In genomic region chr10:124700293-124701037, GRCh38 we compare ENCODE assay signal across 11 cellular contexts. TPM values are rescaled to one million over a fixed set of nuclear protein-coding genes. Genes with fewer than 3 reads are reported as not detected.
DNase-seq lines count a peak whose midpoint lies in the region; ATAC-seq and TF ChIP-seq lines count a peak whose summit lies in the region.
"Had no signal": no experiment of that assay in that cellular context is flagged by ENCODE, and none has a peak within 500 bp of the region (broad histone marks: within the 10 kb centered on the region; RNA-seq: fewer than 3 reads in every experiment).

No MANE protein-coding gene starts in this region.

- H2AK9ac ChIP-seq in IMR-90 (replicated peaks; ENCODE audit: low read depth, low read length, poor library complexity): peak overlapping the region; percentile 20

- H4K20me1 ChIP-seq in IMR-90 (ENCODE audit: insufficient read depth, low read length): peaks cover 3% of the 10 kb centered on the region

- dilution Hi-C loops in IMR-90 (cut with HindIII; ENCODE audit: low sequenced_read_pairs, unreplicated experiment): no loop called here

- BruUV-seq in IMR-90 (replicated peaks; lab: Mats Ljungman, UMichigan): no TSS peak

- no peak overlapping the region for H3K9ac ChIP-seq in IMR-90 (ENCODE audit: low read depth, low read length)

- no peak for TF ChIP-seq RAD21 in IMR-90 (IDR thresholded peaks at IDR 0.05; ENCODE audit: low read length)

- 0 out of 4 replicates have a peak, but pooled peaks cover 0 to 6% of the 10 kb centered on the region in 2 experiments for H3K79me1 ChIP-seq in IMR-90 (ENCODE audit: low read depth in 1 of 2, low read length in 2 of 2)

- in situ Hi-C loops in IMR-90 (cut with MboI; ENCODE audit: low sequenced_read_pairs): no loop called here

- peaks cover 1% of the 10 kb centered on the region; the same call in 1 of the 2 replicates for H3K36me3 ChIP-seq in IMR-90 (ENCODE audit: control insufficient read depth, insufficient read depth, low read length)

- H3K27ac Mint-ChIP-seq in brain: peak overlapping the region; percentile 74 to 98 (median 89)
- H3K27ac Mint-ChIP-seq in natural killer cell: peak overlapping the region; percentile 89 to 95

- H3K27me3 ChIP-seq in AG04450 (ENCODE audit: control insufficient read depth, insufficient read depth, low read length) (no peaks in the 10 kb centered on the region), IMR-90 (ENCODE audit: control insufficient read depth, insufficient read depth, low read length) (no peaks in the 10 kb centered on the region)

- no peak overlapping the region for H3K23ac ChIP-seq in IMR-90 (ENCODE audit: low read depth, low read length)

- peaks cover 14% of the 10 kb centered on the region; the same call in 1 of the 2 replicates for H3K9me1 ChIP-seq in IMR-90 (ENCODE audit: insufficient read depth, low read length)

- H3K4ac ChIP-seq in IMR-90 (ENCODE audit: low read depth, low read length): no peak overlapping the region

- no peak overlapping the region for H2BK20ac ChIP-seq in IMR-90 (ENCODE audit: low read depth, low read length)

- H3K27me3 Mint-ChIP-seq in brain (no peaks in the 10 kb centered on the region), natural killer cell (ENCODE audit: low read depth in 2 of 2) (no peaks in the 10 kb centered on the region)

- no peak for TF ChIP-seq POLR2A in IMR-90 (IDR thresholded peaks at IDR 0.05; ENCODE audit: low read depth, low read length)

- no peak overlapping the region for H4K5ac ChIP-seq in IMR-90 (ENCODE audit: low read depth, low read length)

- H2AFZ ChIP-seq in IMR-90 (replicated peaks; ENCODE audit: low read length, poor library complexity): peak overlapping the region; percentile 16

- H3K14ac ChIP-seq in IMR-90 (replicated peaks; ENCODE audit: low read depth, low read length): no peak overlapping the region

- no peaks in the 10 kb centered on the region; the same call in 1 of the 2 replicates for H3K9me3 ChIP-seq in AG04450 (ENCODE audit: control insufficient read depth, insufficient read depth, low read length)
- H3K9me3 ChIP-seq in IMR-90 (ENCODE audit: control insufficient read depth, insufficient read depth, low read length): no peaks in the 10 kb centered on the region

- DNase-seq in AG04450 (ENCODE audit: low read depth, low spot score) (no peak), IMR-90 (no peak), natural killer cell (no peak), NCI-H2227 treated with DMSO at 0.1 percent for 48 hours (lab: John Stamatoyannopoulos, UW) (no peak), NCI-H2081 treated with DMSO at 0.1 percent for 48 hours (lab: John Stamatoyannopoulos, UW) (no peak), DMS114 treated with DMSO at 0.1 percent for 48 hours (lab: John Stamatoyannopoulos, UW; ENCODE audit: unreplicated experiment) (no peak)
- DNase-seq: amniotic stem cell, DMS53, NCI-H1105 had no signal

- H3K4me1 Mint-ChIP-seq in brain (peaks cover 85% of the 10 kb centered on the region), natural killer cell (peaks cover 99 to 100% of the 10 kb centered on the region in 2 donors)

- ATAC-seq in IMR-90 (ENCODE audit: low read depth) (no peak), natural killer cell (peak in 1 of 3 donors; percentile 19), GM18520 (IDR thresholded peaks at IDR 0.05; ENCODE audit: unreplicated experiment) (no peak)

- peaks cover 56% of the 10 kb centered on the region for H3K36me3 Mint-ChIP-seq in brain
- no peaks in the 10 kb centered on the region for H3K36me3 Mint-ChIP-seq in natural killer cell

- H3K9me3 Mint-ChIP-seq in brain (no peaks in the 10 kb centered on the region), natural killer cell (no peaks in the 10 kb centered on the region)

- H4K8ac ChIP-seq in IMR-90 (ENCODE audit: low read depth in 2 of 2, low read length in 2 of 2): no peak overlapping the region

- H2BK120ac ChIP-seq in IMR-90 (ENCODE audit: low read depth, low read length): no peak overlapping the region

- H3K4me3 ChIP-seq in AG04450 (ENCODE audit: low read depth, low read length): no peak overlapping the region
- H3K4me3 ChIP-seq in IMR-90 (ENCODE audit: insufficient read depth, low read depth, low read length): no peak overlapping the region

- H3K27ac ChIP-seq in AG04450 (ENCODE audit: low read depth, low read length): peak overlapping the region; percentile 39
- no peak overlapping the region for H3K27ac ChIP-seq in IMR-90 (ENCODE audit: insufficient read depth, low read length)

- peaks cover 17% of the 10 kb centered on the region for H3K4me1 ChIP-seq in IMR-90 (ENCODE audit: control insufficient read depth, insufficient read depth, low read length)

- H3K18ac ChIP-seq in IMR-90 (ENCODE audit: low read depth, low read length): no peak overlapping the region

- WGBS in IMR-90 (ENCODE audit: extremely low coverage in 2 of 2, insufficient read length in 1 of 2), 2 experiments: 93% methylated on average over 9 of the region's 26 CpGs; no CpG with 5 or more reads in 1 of the 2 experiments

- intact Hi-C loops in IMR-90 (cut with micrococcal nuclease): loop anchor here (5.0 kb wide), 1 partner anchor 42 kb away; the partner anchor contains the start of gene FAM53B
- intact Hi-C loops in natural killer cell (cut with micrococcal nuclease): no loop called here

- H3K4me3 Mint-ChIP-seq in brain (no peak overlapping the region), natural killer cell (peak overlapping the region; percentile 67)

- POLR2A ChIA-PET in AG04450 (lab: Yijun Ruan, JAX): no interaction called here
- POLR2A ChIA-PET in IMR-90 (lab: Charles Lee; ENCODE audit: unreplicated experiment): no interaction called here

- H2BK5ac ChIP-seq in IMR-90 (ENCODE audit: low read depth, low read length, poor library complexity, severe bottlenecking): no peak overlapping the region

- H4K91ac ChIP-seq in IMR-90 (ENCODE audit: insufficient read depth, low read depth, low read length): no peak overlapping the region

- TF ChIP-seq CTCF in AG04450 (IDR thresholded peaks at IDR 0.05; ENCODE audit: low read depth, low read length) (no peak), IMR-90 (conservative IDR thresholded peaks at IDR 0.05; ENCODE audit: low read depth, low read length) (no peak), brain (conservative IDR thresholded peaks at IDR 0.05) (no peak), natural killer cell (IDR thresholded peaks at IDR 0.05) (no peak)

- H3K4me2 ChIP-seq in IMR-90 (ENCODE audit: low read depth, low read length): no peak overlapping the region

- CTCF ChIA-PET in AG04450 (lab: Charles Lee): interaction anchor here (2.1 kb wide), 1 partner anchor 41 kb away, joined by 15 read pairs; no protein-coding TSS in a partner anchor
- CTCF ChIA-PET in IMR-90 (lab: Yijun Ruan, JAX): interaction anchor here (1.5 kb wide), 1 partner anchor 41 kb away, joined by 3 read pairs; no protein-coding TSS in a partner anchor

- no peak overlapping the region for H2BK15ac ChIP-seq in IMR-90 (ENCODE audit: low read depth, low read length)

- no peak overlapping the region for H2AK5ac ChIP-seq in IMR-90 (ENCODE audit: low read depth, low read length)

- no peak overlapping the region for H3K56ac ChIP-seq in IMR-90 (ENCODE audit: extremely low read depth, insufficient read depth, low read length)

TF ChIP-seq in IMR-90, 13 proteins besides CTCF, POLR2A, EP300 and RAD21:
- TF ChIP-seq CHD1 (IDR thresholded peaks at IDR 0.05; ENCODE audit: low read depth, low read length) (no peak), RCOR1 (IDR thresholded peaks at IDR 0.05; ENCODE audit: insufficient replicate concordance, low read length) (no peak), CEBPB (IDR thresholded peaks at IDR 0.05; ENCODE audit: low read depth, low read length) (no peak), NFE2L2 (IDR thresholded peaks at IDR 0.05; ENCODE audit: low read depth, low read length) (no peak), FOS (IDR thresholded peaks at IDR 0.05; ENCODE audit: low read depth, low read length) (no peak), MXI1 (IDR thresholded peaks at IDR 0.05; ENCODE audit: borderline replicate concordance, low read depth, low read length) (no peak), SMC3 (IDR thresholded peaks at IDR 0.05; ENCODE audit: low read depth, low read length) (no peak), MAZ (IDR thresholded peaks at IDR 0.05; ENCODE audit: borderline replicate concordance, low read depth, low read length) (no peak), BHLHE40 (IDR thresholded peaks at IDR 0.05; ENCODE audit: low read depth, low read length) (no peak)
- TF ChIP-seq, protein P1, sequence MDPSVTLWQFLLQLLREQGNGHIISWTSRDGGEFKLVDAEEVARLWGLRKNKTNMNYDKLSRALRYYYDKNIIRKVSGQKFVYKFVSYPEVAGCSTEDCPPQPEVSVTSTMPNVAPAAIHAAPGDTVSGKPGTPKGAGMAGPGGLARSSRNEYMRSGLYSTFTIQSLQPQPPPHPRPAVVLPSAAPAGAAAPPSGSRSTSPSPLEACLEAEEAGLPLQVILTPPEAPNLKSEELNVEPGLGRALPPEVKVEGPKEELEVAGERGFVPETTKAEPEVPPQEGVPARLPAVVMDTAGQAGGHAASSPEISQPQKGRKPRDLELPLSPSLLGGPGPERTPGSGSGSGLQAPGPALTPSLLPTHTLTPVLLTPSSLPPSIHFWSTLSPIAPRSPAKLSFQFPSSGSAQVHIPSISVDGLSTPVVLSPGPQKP (IDR thresholded peaks at IDR 0.05; ENCODE audit: borderline replicate concordance, low read depth, low read length): no peak

RNA-seq across cellular contexts. Expression of gene FAM53B, which starts 43.7 kb away (rescaled TPM):
- polyA plus RNA-seq in AG04450 (2011; rRNA removed) (4.1 and 5.4 TPM in 2 replicates), IMR-90 (2012; rRNA removed) (3.8 and 5.0 TPM in 2 replicates), brain (ENCODE audit: insufficient read depth, low read depth, low replicate concordance) (25.9 TPM)
- polyA minus RNA-seq in AG04450 (2011; rRNA and poly(A)+ RNA removed): 12.4 and 18.3 TPM in 2 replicates
- total RNA-seq in IMR-90 (2012; rRNA removed) (5.3 and 5.7 TPM in 2 replicates), natural killer cell (100 to 1,000 TPM in 2 of 3 donors, 10 to 100 TPM in 1; 77.4 to 172 (median 121) TPM)
- 2.5 and 4.1 TPM in 2 replicates for polyA plus RNA-seq in IMR-90 (2012; cell fraction: cytosol; rRNA removed)
- polyA plus RNA-seq in IMR-90 (2012; cell fraction: nucleus; rRNA removed; ENCODE audit: low replicate concordance): 7.0 and 12.4 TPM in 2 replicates
